In genomic region chr3:170296703-170297102, GRCh38 we compare ENCODE assay signal across 14 cellular contexts.
DNase-seq lines count a peak whose midpoint lies in the region; ATAC-seq, FAIRE-seq and TF ChIP-seq lines count a peak whose summit lies in the region.
"Had no signal": no experiment of that assay in that cellular context is flagged by ENCODE, and none has a peak within 500 bp of the region (broad histone marks: within the 10 kb centered on the region; RNA-seq: fewer than 3 reads in every experiment).

No MANE protein-coding gene starts in this region.

- no peaks in the 10 kb centered on the region for H3K9me3 ChIP-seq in DOHH2 (ENCODE audit: control insufficient read depth, insufficient read depth, low read length)
- no peaks in the 10 kb centered on the region for H3K9me3 ChIP-seq in pancreas

- intact Hi-C loops in pancreas (cut with DNase I) (no loop called here), Right ventricle myocardium superior (cut with DNase I) (no loop called here)

- no peaks in the 10 kb centered on the region for H4K20me1 ChIP-seq in DOHH2 (ENCODE audit: control insufficient read depth, insufficient read depth, low read depth, low read length)

- H3K79me2 ChIP-seq in DOHH2 (ENCODE audit: control insufficient read depth, low read length) = no peaks in the 10 kb centered on the region

- H3K27ac ChIP-seq in DOHH2 (ENCODE audit: low read depth, low read length) (peak overlapping the region; percentile 40), pancreas (no peak overlapping the region)

- H3K4me1 ChIP-seq in DOHH2 (ENCODE audit: control insufficient read depth, low read length) (peaks cover 23% of the 10 kb centered on the region), pancreas (no peaks in the 10 kb centered on the region)

- TF ChIP-seq CTCF in DOHH2 (IDR thresholded peaks at IDR 0.05; ENCODE audit: low read depth, low read length, poor library complexity, severe bottlenecking) (no peak), GM13976 (IDR thresholded peaks at IDR 0.05; ENCODE audit: borderline replicate concordance, control extremely low read depth, extremely low read depth, insufficient read depth, missing control alignments) (no peak), pancreas (IDR thresholded peaks at IDR 0.05) (no peak)

- peaks cover 4% of the 10 kb centered on the region for H3F3A ChIP-seq in DOHH2 (ENCODE audit: control insufficient read depth, insufficient read depth)

- peak overlapping the region; percentile 56 for H3K4me2 ChIP-seq in DOHH2 (ENCODE audit: low read length)

- peak; percentile 35 for DNase-seq in GM13976 (ENCODE audit: low spot score)
- peak; percentile 20 for DNase-seq in NAMALWA (ENCODE audit: low spot score)
- DNase-seq in germinal center (ENCODE audit: low spot score) = peak; percentile 10
- no peak for DNase-seq in pancreas
- no peak for DNase-seq in inferior parietal cortex (ENCODE audit: extremely low spot score)
- DNase-seq in Right ventricle myocardium superior = no peak
- DNase-seq: C1 segment of cervical spinal cord; CD4-positive, alpha-beta T cell; DMS79; EL; GOT3; H9 had no signal

- H3K36me3 ChIP-seq in DOHH2 (ENCODE audit: control insufficient read depth, low read length) = peaks cover 8% of the 10 kb centered on the region; the same call in 1 of the 2 replicates
- H3K36me3 ChIP-seq in pancreas = peaks cover 0 to 12% (median 0%) of the 10 kb centered on the region in 3 donors

- peak overlapping the region; percentile 28 for H3K4me3 ChIP-seq in DOHH2 (ENCODE audit: low read length)
- H3K4me3 ChIP-seq in pancreas = no peak overlapping the region

- H3K9me2 ChIP-seq in DOHH2 (replicated peaks; ENCODE audit: control insufficient read depth, low read length) = no peaks in the 10 kb centered on the region

- no peak for FAIRE-seq in pancreas (lab: Jason Lieb, UNC)
- FAIRE-seq: A204.1 had no signal

- ATAC-seq in pancreas = no peak
- no peak for ATAC-seq in Right ventricle myocardium superior (ENCODE audit: poor library complexity)

- in situ Hi-C loops in GM13976 (cut with MboI; ENCODE audit: low sequenced_read_pairs, unreplicated experiment) = no loop called here

- H3K27me3 ChIP-seq in DOHH2 (ENCODE audit: control insufficient read depth, low read length) = no peaks in the 10 kb centered on the region
- H3K27me3 ChIP-seq in pancreas = no peaks in the 10 kb centered on the region

Comparison
In these comparisons a context has a peak if more than half of its experiments do, and no peak if none do; other contexts are left out.
1. DNase-seq: peak in GM13976 (single experiment), NAMALWA (single experiment) and germinal center (single experiment); none in pancreas (0 of 6), inferior parietal cortex (single experiment) and Right ventricle myocardium superior (single experiment).